Comparison of ENCODE assay signal across 12 cellular contexts in genomic region chr18:49565656-49566055, GRCh38. TPM values are rescaled to one million over a fixed set of nuclear protein-coding genes. Genes with fewer than 3 reads are reported as not detected.
DNase-seq lines count a peak whose midpoint lies in the region; ATAC-seq and TF ChIP-seq lines count a peak whose summit lies in the region.
"Had no signal": no experiment of that assay in that cellular context is flagged by ENCODE, and none has a peak within 500 bp of the region (broad histone marks: within the 10 kb centered on the region; RNA-seq: fewer than 3 reads in every experiment).

No MANE protein-coding gene starts in this region.

- no peak overlapping the region for H3K27ac Mint-ChIP-seq in neural crest cell (ENCODE audit: unreplicated experiment)
- H3K27ac Mint-ChIP-seq in CD14-positive monocyte = no peak overlapping the region
- no peak overlapping the region for H3K27ac Mint-ChIP-seq in activated CD8-positive, alpha-beta memory T cell treated with anti-CD3 and anti-CD28 coated beads, Interleukin-2, amount 10 ng/mL, durations not matched to agents 7 days and 5 days

- no peaks in the 10 kb centered on the region for H3K9me3 ChIP-seq in trophoblast cell (ENCODE audit: insufficient read depth, low read depth, low read length)
- H3K9me3 ChIP-seq: spleen had no signal

- no peak overlapping the region for H2BK120ac ChIP-seq in trophoblast cell (ENCODE audit: insufficient read depth, low read length, poor library complexity)

- H4K91ac ChIP-seq in trophoblast cell (ENCODE audit: low read depth, low read length) = no peak overlapping the region

- intact Hi-C loops in CD14-positive monocyte (cut with micrococcal nuclease) = no loop called here

- peaks cover 60% of the 10 kb centered on the region for H3K4me1 Mint-ChIP-seq in neural crest cell
- peaks cover 18% of the 10 kb centered on the region for H3K4me1 Mint-ChIP-seq in CD14-positive monocyte
- peaks cover 24% of the 10 kb centered on the region for H3K4me1 Mint-ChIP-seq in activated CD8-positive, alpha-beta memory T cell treated with anti-CD3 and anti-CD28 coated beads, Interleukin-2, amount 10 ng/mL, durations not matched to agents 7 days and 5 days

- no peak overlapping the region for H3K23ac ChIP-seq in trophoblast cell (ENCODE audit: low read length)

- no peak overlapping the region for H2BK5ac ChIP-seq in trophoblast cell (ENCODE audit: low read depth, low read length, poor library complexity)

- no peak overlapping the region for H3K14ac ChIP-seq in trophoblast cell (ENCODE audit: low read length)

- no peak overlapping the region for H2BK12ac ChIP-seq in trophoblast cell (ENCODE audit: low read length)

- H3K9ac ChIP-seq in trophoblast cell (ENCODE audit: low read length) = no peak overlapping the region

- H2AK5ac ChIP-seq in trophoblast cell (ENCODE audit: low read length) = no peak overlapping the region

- H3K4me3 ChIP-seq in trophoblast cell (ENCODE audit: low read depth, low read length) = no peak overlapping the region
- H3K4me3 ChIP-seq: spleen had no signal

- no peaks in the 10 kb centered on the region for H3K79me2 ChIP-seq in trophoblast cell (ENCODE audit: control insufficient read depth, insufficient read depth, low read length, poor library complexity)

- H3K27ac ChIP-seq in trophoblast cell (ENCODE audit: low read depth, low read length) = no peak overlapping the region
- H3K27ac ChIP-seq: C4-2B, spleen had no signal

- no CpG with 5 or more reads among the region's 4 CpGs for WGBS in trophoblast cell (ENCODE audit: extremely low coverage, insufficient coverage, insufficient read length)

- DNase-seq in DMS79 treated with DMSO at 0.1 percent for 48 hours (lab: John Stamatoyannopoulos, UW) (peak; percentile 97), NCI-H524 (lab: John Stamatoyannopoulos, UW) (peak; percentile 95 to 98), epidermal melanocyte (ENCODE audit: insufficient read length, low spot score) (peak; percentile 67), neural crest cell (ENCODE audit: low read depth, low spot score) (no peak), trophoblast cell (no peak), CD14-positive monocyte (ENCODE audit: low spot score) (no peak), A172 (ENCODE audit: low spot score) (no peak)
- no peak for DNase-seq in activated CD8-positive, alpha-beta memory T cell treated with anti-CD3 and anti-CD28 coated beads, Interleukin-2, amount 10 ng/mL, durations not matched to agents 7 days and 5 days
- DNase-seq: activated CD8-positive, alpha-beta memory T cell treated with anti-CD3 and anti-CD28 coated beads, Interleukin-2, amount 50 U/mL, for 4 hours; spleen; stimulated activated naive CD4-positive, alpha-beta T cell treated with Interleukin-2 at 50 U/mL for 16 hours had no signal

- peaks cover 6 to 13% of the 10 kb centered on the region in 2 experiments for H3K36me3 ChIP-seq in trophoblast cell (ENCODE audit: control insufficient read depth in 1 of 2, insufficient read depth in 2 of 2, low read length in 2 of 2)
- H3K36me3 ChIP-seq: spleen had no signal

- H3K79me1 ChIP-seq in trophoblast cell (ENCODE audit: low read length) = peaks cover 9% of the 10 kb centered on the region

- H3K27me3 ChIP-seq in trophoblast cell (ENCODE audit: insufficient read depth, low read length) = peaks cover 5% of the 10 kb centered on the region

- no peak for ATAC-seq in activated CD8-positive, alpha-beta memory T cell treated with anti-CD3 and anti-CD28 coated beads, Interleukin-2, amount 10 ng/mL, durations not matched to agents 7 days and 5 days

- no peak for TF ChIP-seq CTCF in neural crest cell (conservative IDR thresholded peaks at IDR 0.05)
- no peak for TF ChIP-seq CTCF in CD14-positive monocyte (IDR thresholded peaks at IDR 0.05)

- H3K4me2 ChIP-seq in trophoblast cell (ENCODE audit: low read length) = no peak overlapping the region

- CTCF ChIA-PET in activated CD8-positive, alpha-beta memory T cell treated with anti-CD3 and anti-CD28 coated beads, Interleukin-2, amount 10 ng/mL, durations not matched to agents 7 days and 5 days (lab: Charles Lee) = interaction anchor here (1.0 kb wide), 1 partner anchor 55 kb away, joined by 3 read pairs; no protein-coding TSS in a partner anchor

- no peak overlapping the region for H4K12ac ChIP-seq in trophoblast cell (ENCODE audit: low read depth, low read length)

- H3K27me3 Mint-ChIP-seq in neural crest cell (ENCODE audit: low read depth) (peaks cover 16% of the 10 kb centered on the region), CD14-positive monocyte (ENCODE audit: low read depth in 3 of 3) (peaks cover 48 to 57% (median 48%) of the 10 kb centered on the region in 3 donors)
- peaks cover 65% of the 10 kb centered on the region for H3K27me3 Mint-ChIP-seq in activated CD8-positive, alpha-beta memory T cell treated with anti-CD3 and anti-CD28 coated beads, Interleukin-2, amount 10 ng/mL, durations not matched to agents 7 days and 5 days

- H3K4me3 Mint-ChIP-seq in neural crest cell (peak overlapping the region; percentile 68), CD14-positive monocyte (no peak overlapping the region)
- no peak overlapping the region for H3K4me3 Mint-ChIP-seq in activated CD8-positive, alpha-beta memory T cell treated with anti-CD3 and anti-CD28 coated beads, Interleukin-2, amount 10 ng/mL, durations not matched to agents 7 days and 5 days

- no peak overlapping the region for H2AFZ ChIP-seq in trophoblast cell (ENCODE audit: insufficient read depth, low read length, poor library complexity)

- peaks cover 22 to 32% of the 10 kb centered on the region in 2 experiments for H3K4me1 ChIP-seq in trophoblast cell (ENCODE audit: control insufficient read depth in 1 of 2, insufficient read depth in 2 of 2, low read length in 2 of 2)

- H3K9me3 Mint-ChIP-seq in neural crest cell = no peaks in the 10 kb centered on the region
- H3K9me3 Mint-ChIP-seq in CD14-positive monocyte = peaks cover 0 to 18% (median 2%) of the 10 kb centered on the region in 7 donors
- H3K9me3 Mint-ChIP-seq in activated CD8-positive, alpha-beta memory T cell treated with anti-CD3 and anti-CD28 coated beads, Interleukin-2, amount 10 ng/mL, durations not matched to agents 7 days and 5 days (ENCODE audit: low read depth) = no peaks in the 10 kb centered on the region

- no peak overlapping the region for H3K4ac ChIP-seq in trophoblast cell (ENCODE audit: low read depth, low read length)

- H4K8ac ChIP-seq in trophoblast cell (ENCODE audit: low read depth, low read length) = no peak overlapping the region

- H3K18ac ChIP-seq in trophoblast cell (ENCODE audit: low read length) = no peak overlapping the region

- H3K36me3 Mint-ChIP-seq in neural crest cell (ENCODE audit: low read depth) (peaks cover 14% of the 10 kb centered on the region), CD14-positive monocyte (peaks cover 0 to 3% of the 10 kb centered on the region in 2 donors)
- H3K36me3 Mint-ChIP-seq in activated CD8-positive, alpha-beta memory T cell treated with anti-CD3 and anti-CD28 coated beads, Interleukin-2, amount 10 ng/mL, durations not matched to agents 7 days and 5 days = no peaks in the 10 kb centered on the region

RNA-seq across cellular contexts. Expression of gene LIPG, which starts 3.8 kb away (rescaled TPM):
- 28.4 and 32.4 TPM in 2 replicates for total RNA-seq in neural crest cell
- polyA plus RNA-seq in trophoblast cell (2013) = 23.9 and 24.8 TPM in 2 replicates
- not detected for polyA plus RNA-seq in CD14-positive monocyte
- under 1 TPM in 1 of 2 experiments, not detected in 1; 0.16 TPM for total RNA-seq in activated CD8-positive, alpha-beta memory T cell treated with anti-CD3 and anti-CD28 coated beads, Interleukin-2, amount 10 ng/mL, durations not matched to agents 7 days and 5 days
- 3.2 and 3.7 TPM in 2 replicates for total RNA-seq in A172 (2014; rRNA removed; shearing (Covaris generic))

Comparison
In these comparisons a context has a peak if more than half of its experiments do, and no peak if none do; other contexts are left out.
1. DNase-seq: peak in DMS79 treated with DMSO at 0.1 percent for 48 hours (single experiment), NCI-H524 (2 of 2) and epidermal melanocyte (single experiment); none in neural crest cell (single experiment), trophoblast cell (0 of 2), CD14-positive monocyte (single experiment), activated CD8-positive, alpha-beta memory T cell treated with anti-CD3 and anti-CD28 coated beads, Interleukin-2, amount 10 ng/mL, durations not matched to agents 7 days and 5 days (single experiment) and A172 (single experiment).